ENCODE assay signal across 8 cellular contexts in genomic region chr1:200302192-200302892, GRCh38.
DNase-seq lines count a peak whose midpoint lies in the region; ATAC-seq, FAIRE-seq and TF ChIP-seq lines count a peak whose summit lies in the region.

No MANE protein-coding gene starts in this region.

- no peaks in the 10 kb centered on the region for H3K36me3 ChIP-seq in HUES64 (ENCODE audit: insufficient read depth, low read length)
- no peaks in the 10 kb centered on the region for H3K36me3 ChIP-seq in bronchial epithelial cell (ENCODE audit: control insufficient read depth, insufficient read depth, low read length)

- TF ChIP-seq CTCF in activated B cell treated with CpG ODN at 0.5 μM for 24 hours (IDR thresholded peaks at IDR 0.05) (no peak), bronchial epithelial cell (IDR thresholded peaks at IDR 0.05; ENCODE audit: insufficient read depth, low read length, severe bottlenecking) (no peak)

- no peaks in the 10 kb centered on the region for H3K9me3 ChIP-seq in HUES64 (ENCODE audit: insufficient read depth, low read depth, low read length)

- intact Hi-C loops in activated B cell treated with CpG ODN at 0.5 μM for 24 hours (cut with micrococcal nuclease): loop anchor here (1.0 to 10.0 kb wide), 5 partner anchors 16 to 1638 kb away; partner anchors contain the start of genes GPR25 and KIF14

- CTCF ChIA-PET in activated B cell treated with CpG ODN at 0.5 μM for 24 hours (lab: Charles Lee): interaction anchor here (0.7 to 1.6 kb wide), 5 partner anchors 16 to 149 kb away, joined by 3 to 5 read pairs (median 3); no protein-coding TSS in a partner anchor

- no peak for FAIRE-seq in bronchial epithelial cell (lab: Jason Lieb, UNC)

- H3K27ac Mint-ChIP-seq in activated B cell treated with CpG ODN at 0.5 μM for 24 hours: peak overlapping the region; percentile 82

- peaks cover 1% of the 10 kb centered on the region for H3K27me3 Mint-ChIP-seq in activated B cell treated with CpG ODN at 0.5 μM for 24 hours

- ATAC-seq in GM21360 (IDR thresholded peaks at IDR 0.05; ENCODE audit: unreplicated experiment) (peak; percentile 53), activated B cell treated with CpG ODN at 0.5 μM for 24 hours (ENCODE audit: low read depth) (peak; percentile 67)

- peak overlapping the region; percentile 54 for H3K4me3 ChIP-seq in HUES64 (ENCODE audit: low read length)
- H3K4me3 ChIP-seq in bronchial epithelial cell (ENCODE audit: low read depth, low read length): peak overlapping the region; percentile 45

- peaks cover 45% of the 10 kb centered on the region for H3K27me3 ChIP-seq in HUES64 (ENCODE audit: insufficient read depth, low read length)
- no peaks in the 10 kb centered on the region for H3K27me3 ChIP-seq in bronchial epithelial cell (ENCODE audit: control insufficient read depth, insufficient read depth, low read length)

- H3K4me3 Mint-ChIP-seq in activated B cell treated with CpG ODN at 0.5 μM for 24 hours: peak overlapping the region; percentile 89

- H3K9ac ChIP-seq in HUES64 (ENCODE audit: low read depth, low read length): no peak overlapping the region; the same call in 1 of the 2 replicates

- H3K36me3 Mint-ChIP-seq in activated B cell treated with CpG ODN at 0.5 μM for 24 hours (ENCODE audit: low read depth): no peaks in the 10 kb centered on the region

- DNase-seq in D341Med (ENCODE audit: low spot score) (peak; percentile 54), activated B cell treated with CpG ODN at 0.5 μM for 24 hours (peak; percentile 59), bronchial epithelial cell (ENCODE audit: low read depth) (peak; percentile 41), kidney tubule cell (ENCODE audit: low spot score) (peak; percentile 22), NCI-H128 (lab: John Stamatoyannopoulos, UW; ENCODE audit: unreplicated experiment) (no peak)
- peak; percentile 47 to 60 for DNase-seq in stimulated activated CD4-positive, alpha-beta T cell treated with anti-CD3 and anti-CD28 coated beads, Interleukin-1b, Interleukin-23, amount 100 ng/mL, for 4 hours (ENCODE audit: low read depth in 2 of 2)

- POLR2A ChIA-PET in activated B cell treated with CpG ODN at 0.5 μM for 24 hours (lab: Charles Lee): interaction anchor here (0.6 to 6.8 kb wide), 8 partner anchors 14 to 325 kb away, joined by 3 to 63 read pairs (median 5); no protein-coding TSS in a partner anchor

- WGBS in HUES64: 1% methylated on average over 35 of the region's 36 CpGs

- H3K4me1 ChIP-seq in HUES64 (ENCODE audit: insufficient read depth, low read length): peaks cover 13% of the 10 kb centered on the region

- no peak overlapping the region for H3K27ac ChIP-seq in HUES64 (ENCODE audit: low read depth, low read length)

- H3K9me3 Mint-ChIP-seq in activated B cell treated with CpG ODN at 0.5 μM for 24 hours: no peaks in the 10 kb centered on the region

- peaks cover 51% of the 10 kb centered on the region for H3K4me1 Mint-ChIP-seq in activated B cell treated with CpG ODN at 0.5 μM for 24 hours
